Comparison of ENCODE assay signal across 9 cellular contexts in the genomic region with DNA sequence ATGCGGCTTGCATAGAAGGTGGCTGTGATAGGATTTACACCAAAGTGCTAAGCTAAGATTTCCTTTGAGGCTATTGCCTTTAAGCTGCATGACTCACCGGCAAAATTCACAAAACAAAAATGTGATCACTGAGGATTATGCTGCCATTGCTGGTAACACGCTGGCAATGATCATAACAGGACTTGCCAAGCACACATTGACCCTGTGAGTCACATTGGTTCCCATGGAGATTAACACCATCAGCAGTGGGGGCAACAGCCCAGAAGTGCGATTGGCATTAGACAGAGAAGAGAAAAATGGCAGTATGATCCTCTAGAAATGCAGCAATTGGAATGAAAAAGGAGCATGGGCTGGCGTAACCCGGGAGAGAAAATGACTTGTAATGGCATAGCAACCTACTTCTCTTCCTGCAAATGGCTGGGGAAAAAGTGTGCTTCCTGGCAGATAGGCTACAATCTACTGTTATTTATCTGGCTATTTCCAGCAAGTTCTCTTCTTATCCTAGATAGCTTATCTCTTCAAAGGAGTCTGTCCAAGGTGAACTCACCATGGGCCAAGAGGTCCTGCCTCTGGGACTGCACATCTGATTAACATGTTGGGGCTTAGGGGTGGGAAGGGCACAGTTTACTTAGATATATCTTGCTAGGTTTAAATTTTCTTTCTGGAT.
A peak's percentile ranks its signal among the peaks of the same experiment; 100 is the strongest.
DNase-seq lines count a peak whose midpoint lies in the region; ATAC-seq lines count a peak whose summit lies in the region.
"Had no signal": no experiment of that assay in that cellular context is flagged by ENCODE, and none has a peak within 500 bp of the region (broad histone marks: within the 10 kb centered on the region; RNA-seq: fewer than 3 reads in every experiment).

No MANE protein-coding gene starts in this region.

- ATAC-seq in GM18861 (IDR thresholded peaks at IDR 0.05; ENCODE audit: unreplicated experiment) = no peak
- no peak for ATAC-seq in activated naive CD8-positive, alpha-beta T cell treated with anti-CD3 and anti-CD28 coated beads, Interleukin-2, amount 50 U/mL, for 24 hours
- ATAC-seq: stimulated activated memory B cell treated with anti-CD40 and anti-IgM and Interleukin-4, amounts not matched to agents 10 μg/mL and 1 μg/mL and 100 μg/mL, for 72 hours had no signal

- H3K36me3 Mint-ChIP-seq in activated naive CD8-positive, alpha-beta T cell treated with anti-CD3 and anti-CD28 coated beads, Interleukin-2, amount 50 U/mL, for 24 hours (ENCODE audit: low read depth) = no peaks in the 10 kb centered on the region
- H3K36me3 Mint-ChIP-seq: stimulated activated memory B cell treated with anti-CD40 and anti-IgM and Interleukin-4, amounts not matched to agents 10 μg/mL and 1 μg/mL and 100 μg/mL, for 72 hours had no signal

- H3K9me3 Mint-ChIP-seq in activated naive CD8-positive, alpha-beta T cell treated with anti-CD3 and anti-CD28 coated beads, Interleukin-2, amount 50 U/mL, for 24 hours = no peaks in the 10 kb centered on the region

- H3K27me3 Mint-ChIP-seq in activated naive CD8-positive, alpha-beta T cell treated with anti-CD3 and anti-CD28 coated beads, Interleukin-2, amount 50 U/mL, for 24 hours = no peaks in the 10 kb centered on the region

- DNase-seq in ELR (ENCODE audit: low read depth) = peak; percentile 94
- DNase-seq in RKO (ENCODE audit: low spot score) = peak; percentile 66
- DNase-seq in fibroblast of gingiva (ENCODE audit: low read depth) = peak; percentile 70
- peak; percentile 36 for DNase-seq in pulmonary artery endothelial cell (ENCODE audit: low read depth, low spot score)
- DNase-seq in NK-92 (lab: John Stamatoyannopoulos, UW; ENCODE audit: unreplicated experiment) = no peak
- DNase-seq in NCI-H526 (lab: John Stamatoyannopoulos, UW) = no peak
- DNase-seq in activated naive CD8-positive, alpha-beta T cell treated with anti-CD3 and anti-CD28 coated beads, Interleukin-2, amount 50 U/mL, for 24 hours = no peak

- H3K4me1 Mint-ChIP-seq in activated naive CD8-positive, alpha-beta T cell treated with anti-CD3 and anti-CD28 coated beads, Interleukin-2, amount 50 U/mL, for 24 hours = no peaks in the 10 kb centered on the region
- H3K4me1 Mint-ChIP-seq: stimulated activated memory B cell treated with anti-CD40 and anti-IgM and Interleukin-4, amounts not matched to agents 10 μg/mL and 1 μg/mL and 100 μg/mL, for 72 hours had no signal

- H3K27ac Mint-ChIP-seq in activated naive CD8-positive, alpha-beta T cell treated with anti-CD3 and anti-CD28 coated beads, Interleukin-2, amount 50 U/mL, for 24 hours = no peak overlapping the region
- H3K27ac Mint-ChIP-seq: stimulated activated memory B cell treated with anti-CD40 and anti-IgM and Interleukin-4, amounts not matched to agents 10 μg/mL and 1 μg/mL and 100 μg/mL, for 72 hours had no signal

- H3K4me3 Mint-ChIP-seq in activated naive CD8-positive, alpha-beta T cell treated with anti-CD3 and anti-CD28 coated beads, Interleukin-2, amount 50 U/mL, for 24 hours = no peak overlapping the region
- H3K4me3 Mint-ChIP-seq: stimulated activated memory B cell treated with anti-CD40 and anti-IgM and Interleukin-4, amounts not matched to agents 10 μg/mL and 1 μg/mL and 100 μg/mL, for 72 hours had no signal

Comparison
In these comparisons a context has a peak if more than half of its experiments do, and no peak if none do; other contexts are left out.
1. DNase-seq: peak in ELR (single experiment), RKO (single experiment), fibroblast of gingiva (single experiment) and pulmonary artery endothelial cell (single experiment); none in NK-92 (single experiment), NCI-H526 (0 of 2) and activated naive CD8-positive, alpha-beta T cell treated with anti-CD3 and anti-CD28 coated beads, Interleukin-2, amount 50 U/mL, for 24 hours (single experiment).